ENCODE assay signal across 1 cellular context in the genomic region with DNA sequence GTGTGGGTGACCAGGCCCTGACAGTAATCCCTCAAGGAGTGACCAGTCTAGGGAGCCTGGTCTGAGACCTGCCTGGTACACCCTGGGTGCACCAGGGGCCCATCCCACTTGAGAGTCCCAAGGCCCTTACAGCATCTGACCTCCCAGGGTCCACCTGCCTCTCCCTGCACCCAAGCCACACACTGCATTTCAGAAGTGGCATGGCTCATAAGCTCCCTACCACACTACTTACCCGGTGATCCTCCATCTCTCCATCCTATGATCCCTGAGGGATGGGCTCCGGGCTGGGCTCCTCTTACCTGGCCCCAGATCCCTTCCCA.
TF ChIP-seq lines count a peak whose summit lies in the region.

No MANE protein-coding gene starts in this region.

TF ChIP-seq in H1, 55 proteins besides CTCF, POLR2A, EP300 and RAD21:
- TF ChIP-seq SIX5 (IDR thresholded peaks at IDR 0.05; ENCODE audit: low read depth, low read length) (no peak), ASH2L (IDR thresholded peaks at IDR 0.05; ENCODE audit: low read length) (no peak), RFX5 (IDR thresholded peaks at IDR 0.05; ENCODE audit: borderline replicate concordance, low read depth, low read length) (no peak), PHF8 (conservative IDR thresholded peaks at IDR 0.05; ENCODE audit: low read depth, low read length) (no peak), EZH2 (IDR thresholded peaks at IDR 0.05; ENCODE audit: low read depth, low read length, severe bottlenecking) (no peak), NRF1 (IDR thresholded peaks at IDR 0.05; ENCODE audit: low read depth, low read length) (no peak), JUND (IDR thresholded peaks at IDR 0.05; ENCODE audit: low read length) (no peak), CEBPB (IDR thresholded peaks at IDR 0.05; ENCODE audit: low read depth, low read length) (no peak), SP2 (IDR thresholded peaks at IDR 0.05; ENCODE audit: low read length) (no peak), CBX8 (IDR thresholded peaks at IDR 0.05; ENCODE audit: borderline replicate concordance, low read depth, low read length) (no peak), POLR2AphosphoS5 (IDR thresholded peaks at IDR 0.05; ENCODE audit: low read depth, low read length) (no peak)
- TF ChIP-seq, protein P1, sequence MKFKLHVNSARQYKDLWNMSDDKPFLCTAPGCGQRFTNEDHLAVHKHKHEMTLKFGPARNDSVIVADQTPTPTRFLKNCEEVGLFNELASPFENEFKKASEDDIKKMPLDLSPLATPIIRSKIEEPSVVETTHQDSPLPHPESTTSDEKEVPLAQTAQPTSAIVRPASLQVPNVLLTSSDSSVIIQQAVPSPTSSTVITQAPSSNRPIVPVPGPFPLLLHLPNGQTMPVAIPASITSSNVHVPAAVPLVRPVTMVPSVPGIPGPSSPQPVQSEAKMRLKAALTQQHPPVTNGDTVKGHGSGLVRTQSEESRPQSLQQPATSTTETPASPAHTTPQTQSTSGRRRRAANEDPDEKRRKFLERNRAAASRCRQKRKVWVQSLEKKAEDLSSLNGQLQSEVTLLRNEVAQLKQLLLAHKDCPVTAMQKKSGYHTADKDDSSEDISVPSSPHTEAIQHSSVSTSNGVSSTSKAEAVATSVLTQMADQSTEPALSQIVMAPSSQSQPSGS (IDR thresholded peaks at IDR 0.05; ENCODE audit: low read length) = no peak
